ENCODE assay signal across 1 cellular context in the genomic region with DNA sequence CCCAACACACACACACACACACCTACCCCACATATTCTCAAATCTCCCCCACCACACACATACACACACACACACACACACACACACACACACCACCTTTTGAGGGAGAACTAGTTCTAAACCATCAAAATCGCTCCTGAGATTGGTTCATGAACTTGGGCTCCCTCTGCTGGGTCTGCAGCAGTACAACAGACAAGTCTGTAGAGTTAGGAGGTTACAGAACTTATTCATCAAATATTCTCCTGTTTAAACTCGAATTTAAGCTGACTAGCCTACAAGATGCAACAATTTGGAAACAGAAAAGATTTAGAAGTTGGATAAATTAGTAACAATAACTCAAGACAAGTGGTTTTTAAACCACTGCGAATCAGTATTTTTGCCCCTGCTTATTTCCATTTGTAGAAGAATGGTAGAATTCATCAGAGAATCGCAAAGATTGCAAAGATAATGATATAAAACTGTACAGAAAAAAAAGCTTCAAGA.
TF ChIP-seq lines count a peak whose summit lies in the region.

No MANE protein-coding gene starts in this region.

TF ChIP-seq in WTC11, 78 proteins besides CTCF, POLR2A, EP300 and RAD21 (continued from another document):
- TF ChIP-seq STAT6 (CRISPR knock-in tag; conservative IDR thresholded peaks at IDR 0.05; ENCODE audit: low read depth) (no peak), TP53 (CRISPR knock-in tag; IDR thresholded peaks at IDR 0.05) (no peak), TEAD1 (CRISPR knock-in tag; IDR thresholded peaks at IDR 0.05) (no peak), CREM (CRISPR knock-in tag; IDR thresholded peaks at IDR 0.05) (no peak), MYBL2 (CRISPR knock-in tag; IDR thresholded peaks at IDR 0.05) (no peak), NFATC4 (CRISPR knock-in tag; IDR thresholded peaks at IDR 0.05) (no peak), SMAD3 (CRISPR knock-in tag; IDR thresholded peaks at IDR 0.05; ENCODE audit: borderline replicate concordance) (no peak)
TF ChIP-seq in WTC11: peak in this region for 0.
